ENCODE assay signal across 1 cellular context in the genomic region with DNA sequence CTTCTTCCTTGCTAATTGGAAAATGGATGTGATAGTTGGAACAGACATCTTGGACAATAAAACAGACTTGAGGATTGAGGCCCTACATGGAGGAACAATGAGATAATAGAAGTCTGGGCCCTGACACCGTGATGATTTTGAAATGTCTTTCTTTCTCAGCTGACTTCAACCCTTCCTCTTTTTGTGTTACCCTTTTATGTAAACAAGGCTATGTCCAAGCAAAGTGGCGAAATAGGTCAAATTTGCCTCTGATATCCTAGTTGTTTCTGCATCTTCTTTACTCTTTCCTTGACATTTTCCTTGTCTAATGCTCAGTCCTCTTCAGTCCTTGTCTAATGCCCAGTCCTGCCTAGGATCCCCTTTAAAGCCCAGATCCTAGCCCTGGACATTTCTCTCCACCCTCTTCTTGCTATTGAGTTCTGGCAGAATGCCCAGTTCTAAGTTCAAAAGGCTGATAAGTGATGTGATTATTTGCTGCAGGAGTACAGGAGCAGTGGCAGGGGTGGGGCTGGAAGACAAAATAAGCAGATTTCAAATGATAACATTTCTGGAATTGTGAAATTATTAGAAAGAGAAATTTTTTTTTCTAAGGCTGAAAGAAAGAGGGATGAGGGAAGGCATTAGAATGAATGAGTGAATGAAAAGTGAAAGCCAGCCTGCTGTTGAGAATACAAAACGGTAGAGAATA.
TF ChIP-seq lines count a peak whose summit lies in the region.

No MANE protein-coding gene starts in this region.

TF ChIP-seq in WTC11, 78 proteins besides CTCF, POLR2A, EP300 and RAD21 (continued from another document):
- TF ChIP-seq ZNF317 (CRISPR knock-in tag; IDR thresholded peaks at IDR 0.05; ENCODE audit: borderline replicate concordance, low read depth) (no peak), ZSCAN18 (CRISPR knock-in tag; IDR thresholded peaks at IDR 0.05) (no peak), ZBTB43 (CRISPR knock-in tag; IDR thresholded peaks at IDR 0.05) (no peak), MYBL2 (CRISPR knock-in tag; IDR thresholded peaks at IDR 0.05) (no peak), ZNF232 (CRISPR knock-in tag; IDR thresholded peaks at IDR 0.05) (no peak), ESRRA (CRISPR knock-in tag; IDR thresholded peaks at IDR 0.05; ENCODE audit: borderline replicate concordance) (no peak), PRRX2 (CRISPR knock-in tag; IDR thresholded peaks at IDR 0.05) (no peak), ZNF396 (CRISPR knock-in tag; IDR thresholded peaks at IDR 0.05; ENCODE audit: borderline replicate concordance) (no peak), ZNF423 (CRISPR knock-in tag; IDR thresholded peaks at IDR 0.05) (no peak), ZNF219 (CRISPR knock-in tag; IDR thresholded peaks at IDR 0.05; ENCODE audit: borderline replicate concordance) (no peak), FOXK1 (CRISPR knock-in tag; IDR thresholded peaks at IDR 0.05) (no peak)
- TF ChIP-seq, protein P1, sequence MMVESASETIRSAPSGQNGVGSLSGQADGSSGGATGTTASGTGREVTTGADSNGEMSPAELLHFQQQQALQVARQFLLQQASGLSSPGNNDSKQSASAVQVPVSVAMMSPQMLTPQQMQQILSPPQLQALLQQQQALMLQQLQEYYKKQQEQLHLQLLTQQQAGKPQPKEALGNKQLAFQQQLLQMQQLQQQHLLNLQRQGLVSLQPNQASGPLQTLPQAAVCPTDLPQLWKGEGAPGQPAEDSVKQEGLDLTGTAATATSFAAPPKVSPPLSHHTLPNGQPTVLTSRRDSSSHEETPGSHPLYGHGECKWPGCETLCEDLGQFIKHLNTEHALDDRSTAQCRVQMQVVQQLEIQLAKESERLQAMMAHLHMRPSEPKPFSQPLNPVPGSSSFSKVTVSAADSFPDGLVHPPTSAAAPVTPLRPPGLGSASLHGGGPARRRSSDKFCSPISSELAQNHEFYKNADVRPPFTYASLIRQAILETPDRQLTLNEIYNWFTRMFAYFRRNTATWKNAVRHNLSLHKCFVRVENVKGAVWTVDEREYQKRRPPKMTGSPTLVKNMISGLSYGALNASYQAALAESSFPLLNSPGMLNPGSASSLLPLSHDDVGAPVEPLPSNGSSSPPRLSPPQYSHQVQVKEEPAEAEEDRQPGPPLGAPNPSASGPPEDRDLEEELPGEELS (CRISPR knock-in tag; IDR thresholded peaks at IDR 0.05): no peak
- TF ChIP-seq, protein P2, sequence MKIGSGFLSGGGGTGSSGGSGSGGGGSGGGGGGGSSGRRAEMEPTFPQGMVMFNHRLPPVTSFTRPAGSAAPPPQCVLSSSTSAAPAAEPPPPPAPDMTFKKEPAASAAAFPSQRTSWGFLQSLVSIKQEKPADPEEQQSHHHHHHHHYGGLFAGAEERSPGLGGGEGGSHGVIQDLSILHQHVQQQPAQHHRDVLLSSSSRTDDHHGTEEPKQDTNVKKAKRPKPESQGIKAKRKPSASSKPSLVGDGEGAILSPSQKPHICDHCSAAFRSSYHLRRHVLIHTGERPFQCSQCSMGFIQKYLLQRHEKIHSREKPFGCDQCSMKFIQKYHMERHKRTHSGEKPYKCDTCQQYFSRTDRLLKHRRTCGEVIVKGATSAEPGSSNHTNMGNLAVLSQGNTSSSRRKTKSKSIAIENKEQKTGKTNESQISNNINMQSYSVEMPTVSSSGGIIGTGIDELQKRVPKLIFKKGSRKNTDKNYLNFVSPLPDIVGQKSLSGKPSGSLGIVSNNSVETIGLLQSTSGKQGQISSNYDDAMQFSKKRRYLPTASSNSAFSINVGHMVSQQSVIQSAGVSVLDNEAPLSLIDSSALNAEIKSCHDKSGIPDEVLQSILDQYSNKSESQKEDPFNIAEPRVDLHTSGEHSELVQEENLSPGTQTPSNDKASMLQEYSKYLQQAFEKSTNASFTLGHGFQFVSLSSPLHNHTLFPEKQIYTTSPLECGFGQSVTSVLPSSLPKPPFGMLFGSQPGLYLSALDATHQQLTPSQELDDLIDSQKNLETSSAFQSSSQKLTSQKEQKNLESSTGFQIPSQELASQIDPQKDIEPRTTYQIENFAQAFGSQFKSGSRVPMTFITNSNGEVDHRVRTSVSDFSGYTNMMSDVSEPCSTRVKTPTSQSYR (CRISPR knock-in tag; IDR thresholded peaks at IDR 0.05): no peak
- TF ChIP-seq, protein P3, sequence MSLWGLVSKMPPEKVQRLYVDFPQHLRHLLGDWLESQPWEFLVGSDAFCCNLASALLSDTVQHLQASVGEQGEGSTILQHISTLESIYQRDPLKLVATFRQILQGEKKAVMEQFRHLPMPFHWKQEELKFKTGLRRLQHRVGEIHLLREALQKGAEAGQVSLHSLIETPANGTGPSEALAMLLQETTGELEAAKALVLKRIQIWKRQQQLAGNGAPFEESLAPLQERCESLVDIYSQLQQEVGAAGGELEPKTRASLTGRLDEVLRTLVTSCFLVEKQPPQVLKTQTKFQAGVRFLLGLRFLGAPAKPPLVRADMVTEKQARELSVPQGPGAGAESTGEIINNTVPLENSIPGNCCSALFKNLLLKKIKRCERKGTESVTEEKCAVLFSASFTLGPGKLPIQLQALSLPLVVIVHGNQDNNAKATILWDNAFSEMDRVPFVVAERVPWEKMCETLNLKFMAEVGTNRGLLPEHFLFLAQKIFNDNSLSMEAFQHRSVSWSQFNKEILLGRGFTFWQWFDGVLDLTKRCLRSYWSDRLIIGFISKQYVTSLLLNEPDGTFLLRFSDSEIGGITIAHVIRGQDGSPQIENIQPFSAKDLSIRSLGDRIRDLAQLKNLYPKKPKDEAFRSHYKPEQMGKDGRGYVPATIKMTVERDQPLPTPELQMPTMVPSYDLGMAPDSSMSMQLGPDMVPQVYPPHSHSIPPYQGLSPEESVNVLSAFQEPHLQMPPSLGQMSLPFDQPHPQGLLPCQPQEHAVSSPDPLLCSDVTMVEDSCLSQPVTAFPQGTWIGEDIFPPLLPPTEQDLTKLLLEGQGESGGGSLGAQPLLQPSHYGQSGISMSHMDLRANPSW (CRISPR knock-in tag; conservative IDR thresholded peaks at IDR 0.05; ENCODE audit: low read depth): no peak
TF ChIP-seq in WTC11: peak in this region for 0.
